In genomic region chr12:60724984-60725383, GRCh38 we compare ENCODE assay signal across 25 cellular contexts.
"Had no signal": no experiment of that assay in that cellular context is flagged by ENCODE, and none has a peak within 500 bp of the region (broad histone marks: within the 10 kb centered on the region; RNA-seq: fewer than 3 reads in every experiment).

No MANE protein-coding gene starts in this region.

- H3K4me3 ChIP-seq: neural progenitor cell, ovary, psoas muscle, right lobe of liver, sigmoid colon, stomach, thoracic aorta, thyroid gland, tibial nerve, upper lobe of left lung, vagina had no signal

- ATAC-seq: psoas muscle; right cardiac atrium; right lobe of liver; stimulated activated effector memory CD8-positive, alpha-beta T cell treated with anti-CD3 and anti-CD28 coated beads, Interleukin-12 subunit alpha, Interleukin-12 subunit beta, amount 100 ng/mL, for 72 hours; stimulated activated naive B cell treated with anti-CD40 and anti-IgM and Interleukin-4, amounts not matched to agents 10 μg/mL and 1 μg/mL and 100 μg/mL, for 72 hours had no signal

- DNase-seq: occipital lobe; ovary; posterior cingulate gyrus; psoas muscle; right cardiac atrium; right lobe of liver; sigmoid colon; small intestine; stimulated activated CD4-positive, alpha-beta T cell treated with anti-CD3 and anti-CD28 coated beads, Interleukin-15, amount 100 ng/mL, for 24 hours; stimulated activated CD4-positive, alpha-beta T cell treated with anti-CD3 and anti-CD28 coated beads, Interleukin-2, amount 100 ng/mL, for 24 hours; stimulated activated CD4-positive, alpha-beta T cell treated with anti-CD3 and anti-CD28 coated beads, Interleukin-2, amount 100 ng/mL, for 48 hours; stimulated activated CD4-positive, alpha-beta T cell treated with anti-CD3 and anti-CD28 coated beads, Interleukin-4, amount 100 ng/mL, for 24 hours; stimulated activated naive B cell treated with anti-CD40 and anti-IgM and Interleukin-4, amounts not matched to agents 10 μg/mL and 1 μg/mL and 100 μg/mL, for 72 hours; stimulated activated naive CD4-positive, alpha-beta T cell treated with Interleukin-2 at 50 U/mL for 16 hours; stomach; thyroid gland; trophoblast cell; upper lobe of left lung had no signal

- H3K4me2 ChIP-seq: neural progenitor cell had no signal

- H3K36me3 ChIP-seq: neural progenitor cell, ovary, right lobe of liver, sigmoid colon, stomach, thoracic aorta, thyroid gland, tibial nerve, upper lobe of left lung, vagina had no signal

- H3K27me3 ChIP-seq: neural progenitor cell, ovary, right lobe of liver, sigmoid colon, stomach, thyroid gland, tibial nerve, upper lobe of left lung, vagina had no signal

- H3K79me2 ChIP-seq: parathyroid adenoma had no signal

- H3K9me3 ChIP-seq: ovary, right lobe of liver, sigmoid colon, stomach, thoracic aorta, thyroid gland, tibial nerve, upper lobe of left lung, vagina had no signal

- H2AFZ ChIP-seq: neural progenitor cell, parathyroid adenoma had no signal

- H3K27ac ChIP-seq: neural progenitor cell, ovary, parathyroid adenoma, psoas muscle, right lobe of liver, sigmoid colon, stomach, thoracic aorta, thyroid gland, tibial nerve, upper lobe of left lung, vagina had no signal

- H3K9ac ChIP-seq: neural progenitor cell, parathyroid adenoma had no signal

- FAIRE-seq: small intestine, urothelium cell line had no signal

- H3K4me1 ChIP-seq: neural progenitor cell, parathyroid adenoma, psoas muscle, right lobe of liver, sigmoid colon, stomach, thyroid gland, tibial nerve, upper lobe of left lung, vagina had no signal
